ENCODE assay signal across 19 cellular contexts in the genomic region with DNA sequence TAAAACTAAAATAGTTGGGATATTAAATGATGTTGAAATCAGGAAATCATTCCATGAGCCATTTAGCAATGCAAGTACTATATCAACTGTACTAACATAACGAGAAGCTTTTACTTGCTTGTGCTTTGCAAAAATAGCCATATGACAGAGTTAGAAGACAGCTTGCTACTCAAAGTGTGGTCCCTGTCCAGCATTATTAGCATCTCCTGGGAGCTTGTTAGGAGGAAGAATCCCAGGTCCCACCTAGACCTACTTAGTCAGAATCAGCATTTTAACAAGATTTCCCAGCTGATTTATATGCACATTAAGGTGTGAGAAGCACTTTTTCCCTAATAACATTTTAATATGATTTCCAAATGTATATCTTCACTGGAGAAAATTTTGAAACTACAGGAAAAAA. TPM values are rescaled to one million over a fixed set of nuclear protein-coding genes. Genes with fewer than 3 reads are reported as not detected.
DNase-seq lines count a peak whose midpoint lies in the region; ATAC-seq and TF ChIP-seq lines count a peak whose summit lies in the region.
"Had no signal": no experiment of that assay in that cellular context is flagged by ENCODE, and none has a peak within 500 bp of the region (broad histone marks: within the 10 kb centered on the region; RNA-seq: fewer than 3 reads in every experiment).

No MANE protein-coding gene starts in this region.

- ATAC-seq in HCT116 (no peak), activated B cell treated with CpG ODN at 0.5 μM for 24 hours (ENCODE audit: low read depth) (no peak)
- ATAC-seq: Right ventricle myocardium inferior had no signal

- H3K27me3 ChIP-seq in HCT116 (ENCODE audit: insufficient read depth, low read length) = no peaks in the 10 kb centered on the region
- no peaks in the 10 kb centered on the region for H3K27me3 ChIP-seq in osteoblast (ENCODE audit: insufficient read depth, low read length)

- H3K9me3 Mint-ChIP-seq in activated B cell treated with CpG ODN at 0.5 μM for 24 hours = no peaks in the 10 kb centered on the region
- no peaks in the 10 kb centered on the region for H3K9me3 Mint-ChIP-seq in Calu3 (ENCODE audit: low read depth, unreplicated experiment)

- H2AFZ ChIP-seq in HCT116 (ENCODE audit: low read depth, low read length, poor library complexity, severe bottlenecking) (no peak overlapping the region), osteoblast (ENCODE audit: low read length) (no peak overlapping the region)

- H3K36me3 ChIP-seq in HCT116 (ENCODE audit: control insufficient read depth in 1 of 2, insufficient read depth in 2 of 2, low read length in 2 of 2) (0 out of 4 replicates have a peak, but pooled peaks cover 0 to 12% of the 10 kb centered on the region in 2 experiments), osteoblast (ENCODE audit: insufficient read depth, low read length) (no peaks in the 10 kb centered on the region)
- H3K36me3 ChIP-seq: HAP-1 had no signal

- H3K9ac ChIP-seq in HCT116 (ENCODE audit: low read length) = 0 out of 2 replicates have a peak overlapping the region, but pooled peaks have one; percentile 12

- POLR2A ChIA-PET in HCT116 (lab: Charles Lee) = no interaction called here
- POLR2A ChIA-PET in activated B cell treated with CpG ODN at 0.5 μM for 24 hours (lab: Charles Lee) = interaction anchor here (1.0 kb wide), 1 partner anchor 14 kb away, joined by 4 read pairs; no protein-coding TSS in a partner anchor

- DNase-seq in NCI-H82 (lab: John Stamatoyannopoulos, UW) (peak; percentile 14), NCI-H82 treated with DMSO at 0.1 percent for 48 hours (lab: John Stamatoyannopoulos, UW; ENCODE audit: unreplicated experiment) (no peak), HCT116 (ENCODE audit: low read depth, low spot score) (no peak), activated B cell treated with CpG ODN at 0.5 μM for 24 hours (no peak), osteoblast (ENCODE audit: insufficient read length, low spot score, missing footprints) (peak; percentile 44), Calu3 (no peak), SKM-1 treated with dmso at 0.1 percent for 144 hours (lab: John Stamatoyannopoulos, UW; ENCODE audit: unreplicated experiment) (no peak), G401 (ENCODE audit: low spot score) (no peak)
- DNase-seq: AML-193; CD4-positive, alpha-beta memory T cell; MM.1S; NCI-H1092; NCI-H1436 treated with DMSO at 0.1 percent for 48 hours; NCI-H2029; NCI-H2171; NCI-H526 had no signal

- H3K27me3 Mint-ChIP-seq in activated B cell treated with CpG ODN at 0.5 μM for 24 hours (no peaks in the 10 kb centered on the region), Calu3 (ENCODE audit: unreplicated experiment) (no peaks in the 10 kb centered on the region)
- H3K27me3 Mint-ChIP-seq: CD4-positive, alpha-beta memory T cell had no signal

- TF ChIP-seq POLR2A in HCT116 (IDR thresholded peaks at IDR 0.05; ENCODE audit: borderline replicate concordance, extremely low read depth, insufficient read depth, insufficient read length) = no peak

- BruUV-seq in HCT116 (replicated peaks; lab: Mats Ljungman, UMichigan) = no TSS peak
- BruUV-seq in Calu3 (replicated peaks; lab: Mats Ljungman, UMichigan) = no TSS peak

- no peak overlapping the region for H3K4me2 ChIP-seq in HCT116 (ENCODE audit: low read length)
- no peak overlapping the region for H3K4me2 ChIP-seq in osteoblast (ENCODE audit: insufficient read depth, low read length)

- H3K27ac ChIP-seq in HCT116 (ENCODE audit: low read depth, low read length) = peak overlapping the region; percentile 89
- no peak overlapping the region for H3K27ac ChIP-seq in osteoblast (ENCODE audit: low read depth, low read length)
- H3K27ac ChIP-seq: 22Rv1 had no signal

- RAD21 ChIA-PET in HCT116 (lab: Charles Lee; ENCODE audit: low non-redundant PET in 1 of 2, low total read pairs in 2 of 2, uncharacterized antibody in 2 of 2, unreplicated experiment in 2 of 2) = no interaction called here

- no peaks in the 10 kb centered on the region for H4K20me1 ChIP-seq in HCT116 (ENCODE audit: insufficient read depth)
- no peaks in the 10 kb centered on the region for H4K20me1 ChIP-seq in osteoblast (ENCODE audit: insufficient read depth, low read length)

- H3K79me2 ChIP-seq in HCT116 (ENCODE audit: insufficient read depth, low read length) (peaks cover 57% of the 10 kb centered on the region), osteoblast (ENCODE audit: insufficient read depth, low read length) (no peaks in the 10 kb centered on the region)

- TF ChIP-seq RAD21 in HCT116 (IDR thresholded peaks at IDR 0.05; ENCODE audit: low read depth) = no peak

- no peak overlapping the region for H3K4me3 Mint-ChIP-seq in activated B cell treated with CpG ODN at 0.5 μM for 24 hours
- no peak overlapping the region for H3K4me3 Mint-ChIP-seq in Calu3 (ENCODE audit: low read depth, unreplicated experiment)

- H3K9me2 ChIP-seq in HCT116 (ENCODE audit: insufficient read depth) = no peaks in the 10 kb centered on the region

- TF ChIP-seq CTCF in HCT116 (IDR thresholded peaks at IDR 0.05 in 2 of 3, conservative IDR thresholded peaks at IDR 0.05 in 1 of 3; ENCODE audit: borderline replicate concordance in 1 of 3, insufficient read depth in 1 of 3, low read depth in 2 of 3, low read length in 2 of 3) (no peak), activated B cell treated with CpG ODN at 0.5 μM for 24 hours (IDR thresholded peaks at IDR 0.05) (no peak), osteoblast (IDR thresholded peaks at IDR 0.05; ENCODE audit: extremely low read depth, low read depth, low read length) (no peak), Calu3 (IDR thresholded peaks at IDR 0.05; ENCODE audit: unreplicated experiment) (no peak)

- H3K4me3 ChIP-seq in HCT116 (replicated peaks in 1 of 2; ENCODE audit: low read depth in 1 of 2, low read length in 2 of 2) (no peak overlapping the region), osteoblast (ENCODE audit: insufficient read depth, low read length) (no peak overlapping the region)
- H3K4me3 ChIP-seq: HAP-1 had no signal

- peaks cover 59 to 66% of the 10 kb centered on the region in 2 experiments for H3K4me1 ChIP-seq in HCT116 (ENCODE audit: control insufficient read depth in 1 of 2, insufficient read depth in 2 of 2, low read length in 2 of 2)
- peaks cover 23% of the 10 kb centered on the region for H3K4me1 ChIP-seq in osteoblast (ENCODE audit: insufficient read depth, low read length)
- H3K4me1 ChIP-seq: HAP-1 had no signal

- intact Hi-C loops in HCT116 (cut with micrococcal nuclease) = no loop called here
- intact Hi-C loops in activated B cell treated with CpG ODN at 0.5 μM for 24 hours (cut with micrococcal nuclease) = loop anchor here (1.0 kb wide), 1 partner anchor 8 kb away; no protein-coding TSS in a partner anchor
- intact Hi-C loops in Calu3 (cut with micrococcal nuclease; ENCODE audit: unreplicated experiment) = loop anchor here (5.0 kb wide), 1 partner anchor 104 kb away; no protein-coding TSS in a partner anchor

- in situ Hi-C loops in G401 (cut with HindIII; ENCODE audit: low sequenced_read_pairs) = no loop called here

- H3K4me1 Mint-ChIP-seq in activated B cell treated with CpG ODN at 0.5 μM for 24 hours (peaks cover 79% of the 10 kb centered on the region), Calu3 (ENCODE audit: low read depth, unreplicated experiment) (peaks cover 19% of the 10 kb centered on the region)

- H3K36me3 Mint-ChIP-seq in activated B cell treated with CpG ODN at 0.5 μM for 24 hours (ENCODE audit: low read depth) (peaks cover 11% of the 10 kb centered on the region), Calu3 (ENCODE audit: insufficient read depth, unreplicated experiment) (no peaks in the 10 kb centered on the region)

- peak overlapping the region; percentile 7 for H3K27ac Mint-ChIP-seq in activated B cell treated with CpG ODN at 0.5 μM for 24 hours
- no peak overlapping the region for H3K27ac Mint-ChIP-seq in Calu3 (ENCODE audit: unreplicated experiment)

- no peaks in the 10 kb centered on the region for H3K9me3 ChIP-seq in HCT116 (ENCODE audit: control insufficient read depth in 1 of 2, insufficient read depth in 1 of 2, low read depth in 1 of 2, low read length in 2 of 2)
- no peaks in the 10 kb centered on the region for H3K9me3 ChIP-seq in osteoblast (ENCODE audit: low read depth, low read length)
- H3K9me3 ChIP-seq: HAP-1 had no signal

- CTCF ChIA-PET in HCT116 (lab: Charles Lee) = no interaction called here
- CTCF ChIA-PET in activated B cell treated with CpG ODN at 0.5 μM for 24 hours (lab: Charles Lee) = no interaction called here
- CTCF ChIA-PET in Calu3 (lab: Charles Lee) = interaction anchor here (0.8 kb wide), 1 partner anchor 105 kb away, joined by 3 read pairs; no protein-coding TSS in a partner anchor

TF ChIP-seq in HCT116, 20 proteins besides CTCF, POLR2A, EP300 and RAD21:
- TF ChIP-seq, protein P1, sequence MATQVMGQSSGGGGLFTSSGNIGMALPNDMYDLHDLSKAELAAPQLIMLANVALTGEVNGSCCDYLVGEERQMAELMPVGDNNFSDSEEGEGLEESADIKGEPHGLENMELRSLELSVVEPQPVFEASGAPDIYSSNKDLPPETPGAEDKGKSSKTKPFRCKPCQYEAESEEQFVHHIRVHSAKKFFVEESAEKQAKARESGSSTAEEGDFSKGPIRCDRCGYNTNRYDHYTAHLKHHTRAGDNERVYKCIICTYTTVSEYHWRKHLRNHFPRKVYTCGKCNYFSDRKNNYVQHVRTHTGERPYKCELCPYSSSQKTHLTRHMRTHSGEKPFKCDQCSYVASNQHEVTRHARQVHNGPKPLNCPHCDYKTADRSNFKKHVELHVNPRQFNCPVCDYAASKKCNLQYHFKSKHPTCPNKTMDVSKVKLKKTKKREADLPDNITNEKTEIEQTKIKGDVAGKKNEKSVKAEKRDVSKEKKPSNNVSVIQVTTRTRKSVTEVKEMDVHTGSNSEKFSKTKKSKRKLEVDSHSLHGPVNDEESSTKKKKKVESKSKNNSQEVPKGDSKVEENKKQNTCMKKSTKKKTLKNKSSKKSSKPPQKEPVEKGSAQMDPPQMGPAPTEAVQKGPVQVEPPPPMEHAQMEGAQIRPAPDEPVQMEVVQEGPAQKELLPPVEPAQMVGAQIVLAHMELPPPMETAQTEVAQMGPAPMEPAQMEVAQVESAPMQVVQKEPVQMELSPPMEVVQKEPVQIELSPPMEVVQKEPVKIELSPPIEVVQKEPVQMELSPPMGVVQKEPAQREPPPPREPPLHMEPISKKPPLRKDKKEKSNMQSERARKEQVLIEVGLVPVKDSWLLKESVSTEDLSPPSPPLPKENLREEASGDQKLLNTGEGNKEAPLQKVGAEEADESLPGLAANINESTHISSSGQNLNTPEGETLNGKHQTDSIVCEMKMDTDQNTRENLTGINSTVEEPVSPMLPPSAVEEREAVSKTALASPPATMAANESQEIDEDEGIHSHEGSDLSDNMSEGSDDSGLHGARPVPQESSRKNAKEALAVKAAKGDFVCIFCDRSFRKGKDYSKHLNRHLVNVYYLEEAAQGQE (IDR thresholded peaks at IDR 0.05; ENCODE audit: low read depth) = peak; percentile 23; the same call in 1 of the 2 replicates
- TF ChIP-seq TCF7L2 (IDR thresholded peaks at IDR 0.05; ENCODE audit: borderline replicate concordance, extremely low read depth, insufficient read depth, insufficient read length) = no peak

RNA-seq across cellular contexts. Expression of gene PRKACB, which starts 4.7 kb away (rescaled TPM):
- total RNA-seq in HCT116 (2021; ENCODE audit: unreplicated experiment) (135 TPM), activated B cell treated with CpG ODN at 0.5 μM for 24 hours (30.0 and 33.0 TPM in 2 replicates), osteoblast (22.1 and 25.6 TPM in 2 replicates), Calu3 (2022) (28.5 and 30.3 TPM in 2 replicates)
- 16.6 and 32.8 TPM in 2 replicates for polyA plus RNA-seq in HCT116 (2012)
- 7.5 and 15.5 TPM in 2 replicates for total RNA-seq in G401 (2014; rRNA removed; shearing (Covaris generic))

Comparison
In these comparisons a context has a peak if more than half of its experiments do, and no peak if none do; other contexts are left out.
1. DNase-seq: peak in NCI-H82 (single experiment) and osteoblast (single experiment); none in NCI-H82 treated with DMSO at 0.1 percent for 48 hours (single experiment), HCT116 (single experiment), activated B cell treated with CpG ODN at 0.5 μM for 24 hours (single experiment), Calu3 (single experiment), SKM-1 treated with dmso at 0.1 percent for 144 hours (single experiment) and G401 (single experiment).